1 cellular context compared by ENCODE assay signal in the genomic region with DNA sequence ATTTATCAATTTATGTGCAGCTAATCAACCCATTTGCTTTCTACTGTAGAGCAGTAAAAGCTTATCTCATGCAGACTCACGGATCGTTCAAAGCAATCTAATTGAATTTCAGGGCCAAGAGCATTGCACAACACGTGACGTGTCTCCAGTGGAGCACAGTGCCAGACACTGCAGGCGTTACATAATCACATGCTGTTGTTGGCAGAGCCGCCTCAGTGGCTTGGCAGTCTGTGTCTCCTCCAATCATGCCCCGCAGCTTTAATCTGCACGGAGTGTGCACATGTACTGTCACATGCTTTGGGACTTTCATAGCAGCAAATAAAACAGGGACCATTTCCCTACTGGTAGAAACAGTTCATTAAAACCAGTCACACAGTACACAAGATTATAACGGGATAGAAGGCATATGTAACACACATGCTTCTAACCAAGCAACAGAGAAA.
TF ChIP-seq lines count a peak whose summit lies in the region.

No MANE protein-coding gene starts in this region.

TF ChIP-seq in SK-N-SH, 30 proteins besides CTCF, POLR2A, EP300 and RAD21 (continued from another document):
- TF ChIP-seq, protein P1, sequence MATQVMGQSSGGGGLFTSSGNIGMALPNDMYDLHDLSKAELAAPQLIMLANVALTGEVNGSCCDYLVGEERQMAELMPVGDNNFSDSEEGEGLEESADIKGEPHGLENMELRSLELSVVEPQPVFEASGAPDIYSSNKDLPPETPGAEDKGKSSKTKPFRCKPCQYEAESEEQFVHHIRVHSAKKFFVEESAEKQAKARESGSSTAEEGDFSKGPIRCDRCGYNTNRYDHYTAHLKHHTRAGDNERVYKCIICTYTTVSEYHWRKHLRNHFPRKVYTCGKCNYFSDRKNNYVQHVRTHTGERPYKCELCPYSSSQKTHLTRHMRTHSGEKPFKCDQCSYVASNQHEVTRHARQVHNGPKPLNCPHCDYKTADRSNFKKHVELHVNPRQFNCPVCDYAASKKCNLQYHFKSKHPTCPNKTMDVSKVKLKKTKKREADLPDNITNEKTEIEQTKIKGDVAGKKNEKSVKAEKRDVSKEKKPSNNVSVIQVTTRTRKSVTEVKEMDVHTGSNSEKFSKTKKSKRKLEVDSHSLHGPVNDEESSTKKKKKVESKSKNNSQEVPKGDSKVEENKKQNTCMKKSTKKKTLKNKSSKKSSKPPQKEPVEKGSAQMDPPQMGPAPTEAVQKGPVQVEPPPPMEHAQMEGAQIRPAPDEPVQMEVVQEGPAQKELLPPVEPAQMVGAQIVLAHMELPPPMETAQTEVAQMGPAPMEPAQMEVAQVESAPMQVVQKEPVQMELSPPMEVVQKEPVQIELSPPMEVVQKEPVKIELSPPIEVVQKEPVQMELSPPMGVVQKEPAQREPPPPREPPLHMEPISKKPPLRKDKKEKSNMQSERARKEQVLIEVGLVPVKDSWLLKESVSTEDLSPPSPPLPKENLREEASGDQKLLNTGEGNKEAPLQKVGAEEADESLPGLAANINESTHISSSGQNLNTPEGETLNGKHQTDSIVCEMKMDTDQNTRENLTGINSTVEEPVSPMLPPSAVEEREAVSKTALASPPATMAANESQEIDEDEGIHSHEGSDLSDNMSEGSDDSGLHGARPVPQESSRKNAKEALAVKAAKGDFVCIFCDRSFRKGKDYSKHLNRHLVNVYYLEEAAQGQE (IDR thresholded peaks at IDR 0.05; ENCODE audit: low read depth, low read length): no peak
- peak; percentile 81 for TF ChIP-seq RCOR1 (IDR thresholded peaks at IDR 0.05; ENCODE audit: low read length)
- TF ChIP-seq FOSL2 (IDR thresholded peaks at IDR 0.05; ENCODE audit: borderline replicate concordance, low read depth): no peak
- TF ChIP-seq POLR2AphosphoS5 (IDR thresholded peaks at IDR 0.05; ENCODE audit: low read depth, low read length): no peak
- no peak for TF ChIP-seq MEF2A (IDR thresholded peaks at IDR 0.05; ENCODE audit: borderline replicate concordance, low read depth)
- TF ChIP-seq, protein P2, sequence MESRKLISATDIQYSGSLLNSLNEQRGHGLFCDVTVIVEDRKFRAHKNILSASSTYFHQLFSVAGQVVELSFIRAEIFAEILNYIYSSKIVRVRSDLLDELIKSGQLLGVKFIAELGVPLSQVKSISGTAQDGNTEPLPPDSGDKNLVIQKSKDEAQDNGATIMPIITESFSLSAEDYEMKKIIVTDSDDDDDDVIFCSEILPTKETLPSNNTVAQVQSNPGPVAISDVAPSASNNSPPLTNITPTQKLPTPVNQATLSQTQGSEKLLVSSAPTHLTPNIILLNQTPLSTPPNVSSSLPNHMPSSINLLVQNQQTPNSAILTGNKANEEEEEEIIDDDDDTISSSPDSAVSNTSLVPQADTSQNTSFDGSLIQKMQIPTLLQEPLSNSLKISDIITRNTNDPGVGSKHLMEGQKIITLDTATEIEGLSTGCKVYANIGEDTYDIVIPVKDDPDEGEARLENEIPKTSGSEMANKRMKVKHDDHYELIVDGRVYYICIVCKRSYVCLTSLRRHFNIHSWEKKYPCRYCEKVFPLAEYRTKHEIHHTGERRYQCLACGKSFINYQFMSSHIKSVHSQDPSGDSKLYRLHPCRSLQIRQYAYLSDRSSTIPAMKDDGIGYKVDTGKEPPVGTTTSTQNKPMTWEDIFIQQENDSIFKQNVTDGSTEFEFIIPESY (IDR thresholded peaks at IDR 0.05; ENCODE audit: borderline replicate concordance, low read depth): no peak
- no peak for TF ChIP-seq JUND (IDR thresholded peaks at IDR 0.05)
- TF ChIP-seq SIN3A (IDR thresholded peaks at IDR 0.05; ENCODE audit: borderline replicate concordance, low read depth, low read length): no peak
- TF ChIP-seq NFIC (IDR thresholded peaks at IDR 0.05; ENCODE audit: borderline replicate concordance): no peak
- TF ChIP-seq NRF1 (IDR thresholded peaks at IDR 0.05; ENCODE audit: low read depth, low read length): no peak
- peak; percentile 81 for TF ChIP-seq RFX5 (IDR thresholded peaks at IDR 0.05; ENCODE audit: low read length)
- TF ChIP-seq, protein P3, sequence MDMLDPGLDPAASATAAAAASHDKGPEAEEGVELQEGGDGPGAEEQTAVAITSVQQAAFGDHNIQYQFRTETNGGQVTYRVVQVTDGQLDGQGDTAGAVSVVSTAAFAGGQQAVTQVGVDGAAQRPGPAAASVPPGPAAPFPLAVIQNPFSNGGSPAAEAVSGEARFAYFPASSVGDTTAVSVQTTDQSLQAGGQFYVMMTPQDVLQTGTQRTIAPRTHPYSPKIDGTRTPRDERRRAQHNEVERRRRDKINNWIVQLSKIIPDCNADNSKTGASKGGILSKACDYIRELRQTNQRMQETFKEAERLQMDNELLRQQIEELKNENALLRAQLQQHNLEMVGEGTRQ (IDR thresholded peaks at IDR 0.05; ENCODE audit: borderline replicate concordance, low read depth, low read length): no peak
- no peak for TF ChIP-seq SMC3 (IDR thresholded peaks at IDR 0.05; ENCODE audit: low read depth, low read length)
- TF ChIP-seq TEAD4 (IDR thresholded peaks at IDR 0.05; ENCODE audit: borderline replicate concordance, insufficient read depth): no peak
- TF ChIP-seq, protein P4, sequence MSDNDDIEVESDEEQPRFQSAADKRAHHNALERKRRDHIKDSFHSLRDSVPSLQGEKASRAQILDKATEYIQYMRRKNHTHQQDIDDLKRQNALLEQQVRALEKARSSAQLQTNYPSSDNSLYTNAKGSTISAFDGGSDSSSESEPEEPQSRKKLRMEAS (IDR thresholded peaks at IDR 0.05; ENCODE audit: low read depth): peak; percentile 24; the same call in 1 of the 2 replicates
